In genomic region chr17:47713980-47714689, GRCh38 we compare ENCODE assay signal across 16 cellular contexts.
DNase-seq lines count a peak whose midpoint lies in the region; ATAC-seq and TF ChIP-seq lines count a peak whose summit lies in the region.
"Had no signal": no experiment of that assay in that cellular context is flagged by ENCODE, and none has a peak within 500 bp of the region (broad histone marks: within the 10 kb centered on the region; RNA-seq: fewer than 3 reads in every experiment).

No MANE protein-coding gene starts in this region.

- no peaks in the 10 kb centered on the region for H3K79me2 ChIP-seq in DOHH2 (ENCODE audit: control insufficient read depth, low read length)

- peaks cover 23% of the 10 kb centered on the region for H3K4me1 ChIP-seq in DOHH2 (ENCODE audit: control insufficient read depth, low read length)
- H3K4me1 ChIP-seq: Caco-2, prostate gland had no signal

- H3K9me2 ChIP-seq in DOHH2 (replicated peaks; ENCODE audit: control insufficient read depth, low read length): no peaks in the 10 kb centered on the region

- DNase-seq in GM13976 (ENCODE audit: low spot score): no peak
- DNase-seq in RPMI8226: peak; percentile 72
- no peak for DNase-seq in memory B cell (ENCODE audit: low spot score in 2 of 2)
- no peak for DNase-seq in MV-4-11 (lab: John Stamatoyannopoulos, UW)
- DNase-seq: activated T-cell treated with anti-CD3 and anti-CD28 coated beads, Interleukin-2, amount 50 U/mL, for 48 hours; Caco-2; effector CD4-positive, alpha-beta T cell; NCI-H1417 treated with DMSO at 0.1 percent for 48 hours; NCI-H510A; SHP77 treated with DMSO at 0.1 percent for 48 hours had no signal

- H3K27me3 Mint-ChIP-seq in memory B cell: peaks cover 2% of the 10 kb centered on the region

- in situ Hi-C loops in GM13976 (cut with MboI; ENCODE audit: low sequenced_read_pairs, unreplicated experiment): no loop called here

- no peaks in the 10 kb centered on the region for H3K9me3 ChIP-seq in DOHH2 (ENCODE audit: control insufficient read depth, insufficient read depth, low read length)
- H3K9me3 ChIP-seq: Caco-2, prostate gland, thoracic aorta had no signal

- H3K4me2 ChIP-seq in DOHH2 (ENCODE audit: low read length): peak overlapping the region; percentile 7; the same call in 1 of the 2 replicates

- H3K9me3 Mint-ChIP-seq in memory B cell: no peaks in the 10 kb centered on the region

- ATAC-seq in memory B cell (ENCODE audit: low read depth) (peak; percentile 78), HG03565 (IDR thresholded peaks at IDR 0.05; ENCODE audit: unreplicated experiment) (no peak), HG03097 (IDR thresholded peaks at IDR 0.05; ENCODE audit: low FRiP score, unreplicated experiment) (no peak), GM21619 (IDR thresholded peaks at IDR 0.05; ENCODE audit: unreplicated experiment) (no peak)

- H3K27ac Mint-ChIP-seq in memory B cell: peak overlapping the region; percentile 16

- H3K27ac ChIP-seq in DOHH2 (ENCODE audit: low read depth, low read length): no peak overlapping the region
- H3K27ac ChIP-seq: prostate gland, thoracic aorta had no signal

- no peak overlapping the region for H3K4me3 ChIP-seq in DOHH2 (ENCODE audit: low read length)
- H3K4me3 ChIP-seq: prostate gland, thoracic aorta had no signal

- peak overlapping the region; percentile 66 for H3K4me3 Mint-ChIP-seq in memory B cell

- H3K36me3 ChIP-seq in DOHH2 (ENCODE audit: control insufficient read depth, low read length): no peaks in the 10 kb centered on the region

- peak; percentile 30 for TF ChIP-seq CTCF in DOHH2 (IDR thresholded peaks at IDR 0.05; ENCODE audit: low read depth, low read length, poor library complexity, severe bottlenecking)
- TF ChIP-seq CTCF in GM13976 (IDR thresholded peaks at IDR 0.05; ENCODE audit: borderline replicate concordance, control extremely low read depth, extremely low read depth, insufficient read depth, missing control alignments): peak; percentile 28

- peaks cover 37% of the 10 kb centered on the region for H3K27me3 ChIP-seq in DOHH2 (ENCODE audit: control insufficient read depth, low read length)

- peaks cover 60% of the 10 kb centered on the region for H3K4me1 Mint-ChIP-seq in memory B cell

- peaks cover 6% of the 10 kb centered on the region for H3K36me3 Mint-ChIP-seq in memory B cell

- H3F3A ChIP-seq in DOHH2 (ENCODE audit: control insufficient read depth, insufficient read depth): no peaks in the 10 kb centered on the region

- H4K20me1 ChIP-seq in DOHH2 (ENCODE audit: control insufficient read depth, insufficient read depth, low read depth, low read length): no peaks in the 10 kb centered on the region; the same call in 1 of the 2 replicates
